Comparison of ENCODE assay signal across 30 cellular contexts in the genomic region with DNA sequence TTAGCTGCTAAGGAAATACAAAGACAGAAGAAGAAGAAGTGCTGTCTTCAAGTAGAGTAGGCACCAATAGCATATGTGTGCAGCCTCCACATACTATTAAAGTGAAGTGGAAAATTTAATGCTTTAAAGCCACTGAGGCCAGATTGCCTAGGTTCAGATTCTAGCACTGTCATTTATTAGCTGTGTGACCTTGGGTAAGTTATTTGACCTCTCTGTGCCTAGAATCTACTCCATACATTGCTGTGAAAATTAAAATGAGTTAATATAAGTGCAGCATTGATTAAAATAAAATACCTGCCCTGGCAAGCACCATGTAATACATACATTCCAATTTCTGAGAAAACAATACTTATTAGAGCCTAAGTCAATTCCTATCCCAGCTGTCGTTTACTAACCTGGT.
"Had no signal": no experiment of that assay in that cellular context is flagged by ENCODE, and none has a peak within 500 bp of the region (broad histone marks: within the 10 kb centered on the region; RNA-seq: fewer than 3 reads in every experiment).

No MANE protein-coding gene starts in this region.

- H3K27me3 Mint-ChIP-seq: natural killer cell treated with Interleukin-12 subunit alpha and Interleukin-12 subunit beta and Interleukin-15 and Interleukin-18, amount 100 ng/mL, for 72 hours; stimulated activated memory B cell treated with anti-CD40 and anti-IgM and Interleukin-4, amounts not matched to agents 10 μg/mL and 1 μg/mL and 100 μg/mL, for 72 hours; stimulated activated naive CD8-positive, alpha-beta T cell treated with anti-CD3 and anti-CD28 coated beads, Interleukin-15, amount 100 ng/mL, for 72 hours; type B pancreatic cell had no signal

- H3K4me1 Mint-ChIP-seq: naive thymus-derived CD8-positive, alpha-beta T cell; neural crest cell; stimulated activated memory B cell treated with anti-CD40 and anti-IgM and Interleukin-4, amounts not matched to agents 10 μg/mL and 1 μg/mL and 100 μg/mL, for 72 hours; stimulated activated naive CD8-positive, alpha-beta T cell treated with anti-CD3 and anti-CD28 coated beads, Interleukin-15, amount 100 ng/mL, for 72 hours had no signal

- H3K27me3 ChIP-seq: neutrophil, pancreas, spleen, suprapubic skin, testis, tibial artery, transverse colon, upper lobe of right lung, uterus had no signal

- H3K4me3 ChIP-seq: pancreas, prostate gland, skin epidermis, smooth muscle cell, spleen, suprapubic skin, testis, tibial artery, transverse colon, upper lobe of right lung, uterus had no signal

- FAIRE-seq: pancreas had no signal

- H3K9me3 Mint-ChIP-seq: naive thymus-derived CD8-positive, alpha-beta T cell; natural killer cell treated with Interleukin-12 subunit alpha and Interleukin-12 subunit beta and Interleukin-15 and Interleukin-18, amount 100 ng/mL, for 72 hours; nephron progenitor cell; neural crest cell; stimulated activated memory B cell treated with anti-CD40 and anti-IgM and Interleukin-4, amounts not matched to agents 10 μg/mL and 1 μg/mL and 100 μg/mL, for 72 hours; stimulated activated naive CD8-positive, alpha-beta T cell treated with anti-CD3 and anti-CD28 coated beads, Interleukin-15, amount 100 ng/mL, for 72 hours had no signal

- H3K9me3 ChIP-seq: neutrophil, pancreas, prostate gland, spleen, suprapubic skin, testis, tibial artery, transverse colon, upper lobe of right lung, uterus had no signal

- H3K27ac ChIP-seq: neutrophil, pancreas, prostate gland, skin epidermis, spleen, suprapubic skin, testis, tibial artery, transverse colon, upper lobe of right lung, uterus had no signal

- H3K4me1 ChIP-seq: pancreas, prostate gland, spleen, suprapubic skin, testis, transverse colon, upper lobe of right lung, uterus had no signal

- H3K36me3 ChIP-seq: pancreas, prostate gland, suprapubic skin, transverse colon, upper lobe of right lung, uterus had no signal

- H3K4me2 ChIP-seq: smooth muscle cell had no signal

- H3K27ac Mint-ChIP-seq: naive thymus-derived CD8-positive, alpha-beta T cell; natural killer cell treated with Interleukin-12 subunit alpha and Interleukin-12 subunit beta and Interleukin-15 and Interleukin-18, amount 100 ng/mL, for 72 hours; nephron progenitor cell; stimulated activated memory B cell treated with anti-CD40 and anti-IgM and Interleukin-4, amounts not matched to agents 10 μg/mL and 1 μg/mL and 100 μg/mL, for 72 hours; type B pancreatic cell had no signal

- H3K4me3 Mint-ChIP-seq: naive thymus-derived CD8-positive, alpha-beta T cell; natural killer cell treated with Interleukin-12 subunit alpha and Interleukin-12 subunit beta and Interleukin-15 and Interleukin-18, amount 100 ng/mL, for 72 hours; nephron progenitor cell; neural crest cell; stimulated activated memory B cell treated with anti-CD40 and anti-IgM and Interleukin-4, amounts not matched to agents 10 μg/mL and 1 μg/mL and 100 μg/mL, for 72 hours; stimulated activated naive CD8-positive, alpha-beta T cell treated with anti-CD3 and anti-CD28 coated beads, Interleukin-15, amount 100 ng/mL, for 72 hours; type B pancreatic cell had no signal

- ATAC-seq: naive thymus-derived CD8-positive, alpha-beta T cell; natural killer cell treated with Interleukin-12 subunit alpha and Interleukin-12 subunit beta and Interleukin-15 and Interleukin-18, amount 100 ng/mL, for 72 hours; pancreas; sciatic nerve; stimulated activated memory B cell treated with anti-CD40 and anti-IgM and Interleukin-4, amounts not matched to agents 10 μg/mL and 1 μg/mL and 100 μg/mL, for 72 hours; stimulated activated naive CD8-positive, alpha-beta T cell treated with anti-CD3 and anti-CD28 coated beads, Interleukin-15, amount 100 ng/mL, for 72 hours; stimulated activated naive CD8-positive, alpha-beta T cell treated with anti-CD3 and anti-CD28 coated beads, Interleukin-15, Interleukin-2, amounts not matched to agents 100 U/mL and 50 U/mL, for 24 hours had no signal

- H3K36me3 Mint-ChIP-seq: naive thymus-derived CD8-positive, alpha-beta T cell; natural killer cell treated with Interleukin-12 subunit alpha and Interleukin-12 subunit beta and Interleukin-15 and Interleukin-18, amount 100 ng/mL, for 72 hours; stimulated activated memory B cell treated with anti-CD40 and anti-IgM and Interleukin-4, amounts not matched to agents 10 μg/mL and 1 μg/mL and 100 μg/mL, for 72 hours; type B pancreatic cell had no signal

- DNase-seq: naive thymus-derived CD8-positive, alpha-beta T cell; nephron progenitor cell; nucleus accumbens; pancreas; right cardiac atrium; spleen; stimulated activated CD4-positive, alpha-beta T cell treated with anti-CD3 and anti-CD28 coated beads, Interleukin-12 subunit alpha, Interleukin-12 subunit beta, amount 100 ng/mL, for 4 hours; stimulated activated CD4-positive, alpha-beta T cell treated with anti-CD3 and anti-CD28 coated beads, Interleukin-1b, Interleukin-23, amount 100 ng/mL, for 48 hours; stimulated activated CD4-positive, alpha-beta T cell treated with anti-CD3 and anti-CD28 coated beads, Interleukin-4, amount 100 ng/mL, for 1 hour; stimulated activated CD4-positive, alpha-beta T cell treated with anti-CD3 and anti-CD28 coated beads, Interleukin-4, amount 100 ng/mL, for 4 hours; stimulated activated CD8-positive, alpha-beta memory T cell treated with anti-CD3 and anti-CD28 coated beads, Interleukin-4, amount 100 ng/mL, for 48 hours; stimulated activated naive CD4-positive, alpha-beta T cell; stimulated activated naive CD8-positive, alpha-beta T cell treated with anti-CD3 and anti-CD28 coated beads, Interleukin-15, amount 100 ng/mL, for 72 hours; stimulated activated naive CD8-positive, alpha-beta T cell treated with anti-CD3 and anti-CD28 coated beads, Interleukin-15, Interleukin-2, amounts not matched to agents 100 U/mL and 50 U/mL, for 24 hours; substantia nigra; testis; tibial artery; transverse colon; upper lobe of right lung; uterus had no signal
